12 cellular contexts compared by ENCODE assay signal in the genomic region with DNA sequence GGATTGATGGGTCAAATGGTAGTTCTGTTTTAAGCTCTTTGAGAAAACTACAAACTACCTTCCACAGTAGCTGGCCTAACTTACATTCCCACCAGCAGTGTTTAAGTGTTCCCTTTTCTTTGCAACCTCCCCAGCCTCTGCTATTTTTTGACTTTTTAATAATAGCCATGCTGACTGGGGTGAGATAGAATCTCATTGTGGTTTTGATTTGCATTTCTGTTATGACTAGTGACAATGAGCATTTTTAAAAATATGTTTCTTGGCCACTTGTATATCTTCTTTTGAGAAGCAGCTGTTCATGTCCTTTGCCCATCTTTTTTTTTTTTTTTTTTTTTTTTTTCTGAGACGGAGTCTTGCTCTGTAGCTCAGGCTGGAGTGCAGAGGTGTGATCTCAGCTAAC.
DNase-seq lines count a peak whose midpoint lies in the region; ATAC-seq and TF ChIP-seq lines count a peak whose summit lies in the region.
"Had no signal": no experiment of that assay in that cellular context is flagged by ENCODE, and none has a peak within 500 bp of the region (broad histone marks: within the 10 kb centered on the region; RNA-seq: fewer than 3 reads in every experiment).

No MANE protein-coding gene starts in this region.

- H3K27ac ChIP-seq in Peyer's patch, result no peak overlapping the region
- H3K27ac ChIP-seq: right atrium auricular region had no signal

- H3K4me3 ChIP-seq in choroid plexus epithelial cell (ENCODE audit: low read depth, low read length), result no peak overlapping the region
- H3K4me3 ChIP-seq in Peyer's patch, result no peak overlapping the region
- H3K4me3 ChIP-seq: right atrium auricular region had no signal

- no peaks in the 10 kb centered on the region for H3K27me3 Mint-ChIP-seq in activated T-helper 17 cell treated with anti-CD3 and anti-CD28 coated beads, Interleukin-2, amount 50 U/mL, for 72 hours

- H3K36me3 Mint-ChIP-seq in activated T-helper 17 cell treated with anti-CD3 and anti-CD28 coated beads, Interleukin-2, amount 50 U/mL, for 72 hours (ENCODE audit: low read depth), result no peaks in the 10 kb centered on the region
- H3K36me3 Mint-ChIP-seq: CD14-positive monocyte had no signal

- H3K27me3 ChIP-seq in Peyer's patch, result no peaks in the 10 kb centered on the region
- H3K27me3 ChIP-seq: right atrium auricular region had no signal

- no peaks in the 10 kb centered on the region for H3K36me3 ChIP-seq in Peyer's patch
- H3K36me3 ChIP-seq: right atrium auricular region had no signal

- H3K4me1 ChIP-seq in Peyer's patch, result no peaks in the 10 kb centered on the region
- H3K4me1 ChIP-seq: right atrium auricular region had no signal

- peak; percentile 88 for ATAC-seq in GM18511 (IDR thresholded peaks at IDR 0.05; ENCODE audit: unreplicated experiment)
- ATAC-seq in GM21576 (IDR thresholded peaks at IDR 0.05; ENCODE audit: unreplicated experiment), result peak; percentile 86
- ATAC-seq in HG03280 (IDR thresholded peaks at IDR 0.05; ENCODE audit: unreplicated experiment), result peak; percentile 88
- ATAC-seq in activated T-helper 17 cell treated with anti-CD3 and anti-CD28 coated beads, Interleukin-2, amount 50 U/mL, for 72 hours (replicated peaks), result no peak

- TF ChIP-seq CTCF in choroid plexus epithelial cell (conservative IDR thresholded peaks at IDR 0.05; ENCODE audit: low read depth, low read length), result no peak
- TF ChIP-seq CTCF in Peyer's patch (IDR thresholded peaks at IDR 0.05), result no peak

- no peaks in the 10 kb centered on the region for H3K9me3 Mint-ChIP-seq in activated T-helper 17 cell treated with anti-CD3 and anti-CD28 coated beads, Interleukin-2, amount 50 U/mL, for 72 hours
- H3K9me3 Mint-ChIP-seq: T-helper 2 cell treated with Interferon-gamma antibody and Interleukin-4, amounts not matched to agents 5 μg/mL and 100 μg/mL, for 36 hours had no signal

- TF ChIP-seq POLR2A in Peyer's patch (IDR thresholded peaks at IDR 0.05), result no peak

- H3K27ac Mint-ChIP-seq in activated T-helper 17 cell treated with anti-CD3 and anti-CD28 coated beads, Interleukin-2, amount 50 U/mL, for 72 hours, result no peak overlapping the region
- H3K27ac Mint-ChIP-seq: CD14-positive monocyte; T-helper 2 cell treated with Interferon-gamma antibody and Interleukin-4, amounts not matched to agents 5 μg/mL and 100 μg/mL, for 36 hours had no signal

- H3K4me1 Mint-ChIP-seq in activated T-helper 17 cell treated with anti-CD3 and anti-CD28 coated beads, Interleukin-2, amount 50 U/mL, for 72 hours, result no peaks in the 10 kb centered on the region
- H3K4me1 Mint-ChIP-seq: CD14-positive monocyte had no signal

- H3K4me3 Mint-ChIP-seq in activated T-helper 17 cell treated with anti-CD3 and anti-CD28 coated beads, Interleukin-2, amount 50 U/mL, for 72 hours, result no peak overlapping the region
- H3K4me3 Mint-ChIP-seq: CD14-positive monocyte; T-helper 2 cell treated with Interferon-gamma antibody and Interleukin-4, amounts not matched to agents 5 μg/mL and 100 μg/mL, for 36 hours had no signal

- peak; percentile 51 for DNase-seq in choroid plexus epithelial cell (ENCODE audit: low read depth)
- DNase-seq in activated naive CD4-positive, alpha-beta T cell treated with Interleukin-2 at 50 U/mL for 16 hours, result no peak
- no peak for DNase-seq in Peyer's patch
- DNase-seq in stimulated activated CD4-positive, alpha-beta T cell treated with anti-CD3 and anti-CD28 coated beads, Interleukin-12 subunit alpha, Interleukin-12 subunit beta, amount 100 ng/mL, for 4 hours, result no peak
- DNase-seq: central memory CD4-positive, alpha-beta T cell had no signal

- no peaks in the 10 kb centered on the region for H3K9me3 ChIP-seq in Peyer's patch
- H3K9me3 ChIP-seq: right atrium auricular region had no signal
